In the genomic region with DNA sequence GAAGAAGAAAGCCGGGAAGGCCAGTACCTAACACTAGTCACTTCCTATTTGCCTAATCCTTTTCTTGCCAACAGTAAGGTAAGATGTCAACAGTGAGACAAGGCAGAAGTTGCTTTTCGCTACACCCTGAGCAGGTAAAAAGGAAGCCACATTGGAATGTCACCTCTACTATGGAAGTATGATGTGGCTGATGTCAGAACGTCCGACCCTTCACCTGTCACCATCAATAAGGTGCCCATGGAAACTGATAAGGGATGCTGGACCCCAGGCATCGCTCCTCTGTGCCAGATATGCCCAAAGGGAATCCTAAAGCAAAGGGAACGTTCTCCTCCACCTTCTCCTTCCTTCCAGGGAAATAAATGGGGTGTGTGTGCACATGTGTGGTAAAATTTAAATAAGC, we compare ENCODE assay signal across 21 cellular contexts. TPM values are rescaled to one million over a fixed set of nuclear protein-coding genes. Genes with fewer than 3 reads are reported as not detected.
DNase-seq lines count a peak whose midpoint lies in the region; ATAC-seq and TF ChIP-seq lines count a peak whose summit lies in the region.
"Had no signal": no experiment of that assay in that cellular context is flagged by ENCODE, and none has a peak within 500 bp of the region (broad histone marks: within the 10 kb centered on the region; RNA-seq: fewer than 3 reads in every experiment).

No MANE protein-coding gene starts in this region.

- no peak overlapping the region for H3K27ac Mint-ChIP-seq in activated CD8-positive, alpha-beta memory T cell treated with anti-CD3 and anti-CD28 coated beads, Interleukin-2, amount 10 ng/mL, durations not matched to agents 7 days and 5 days
- H3K27ac Mint-ChIP-seq in chondrocyte (ENCODE audit: unreplicated experiment) (peak overlapping the region; percentile 74), osteocyte (ENCODE audit: unreplicated experiment) (peak overlapping the region; percentile 74)
- H3K27ac Mint-ChIP-seq: B cell; CD14-positive monocyte; CD8-positive, alpha-beta memory T cell had no signal

- peak; percentile 15 for DNase-seq in activated CD8-positive, alpha-beta memory T cell treated with anti-CD3 and anti-CD28 coated beads, Interleukin-2, amount 10 ng/mL, durations not matched to agents 7 days and 5 days
- DNase-seq in activated CD8-positive, alpha-beta memory T cell treated with anti-CD3 and anti-CD28 coated beads for 24 hours, result no peak
- no peak for DNase-seq in chondrocyte (ENCODE audit: low spot score)
- DNase-seq in osteocyte (ENCODE audit: extremely low spot score, unreplicated experiment), result peak; percentile 25
- DNase-seq in ureter (ENCODE audit: low spot score), result peak; percentile 12
- no peak for DNase-seq in HEK293T (ENCODE audit: extremely low spot score)
- no peak for DNase-seq in GOT3 (lab: John Stamatoyannopoulos, UW)
- DNase-seq: CD8-positive, alpha-beta memory T cell; DND-41; H7; IMR-90; KG1; MG63; NCI-H1105 treated with DMSO at 0.1 percent for 48 hours; NCI-H146; NCI-H1930; NCI-H2107; NCI-H524; NCI-H774 had no signal

- H3K4me3 Mint-ChIP-seq in activated CD8-positive, alpha-beta memory T cell treated with anti-CD3 and anti-CD28 coated beads, Interleukin-2, amount 10 ng/mL, durations not matched to agents 7 days and 5 days, result no peak overlapping the region
- no peak overlapping the region for H3K4me3 Mint-ChIP-seq in chondrocyte (ENCODE audit: unreplicated experiment)
- no peak overlapping the region for H3K4me3 Mint-ChIP-seq in osteocyte (ENCODE audit: unreplicated experiment)
- H3K4me3 Mint-ChIP-seq: B cell; CD14-positive monocyte; CD8-positive, alpha-beta memory T cell had no signal

- CTCF ChIA-PET in activated CD8-positive, alpha-beta memory T cell treated with anti-CD3 and anti-CD28 coated beads, Interleukin-2, amount 10 ng/mL, durations not matched to agents 7 days and 5 days (lab: Charles Lee), result no interaction called here
- CTCF ChIA-PET in HEK293T (lab: Yijun Ruan, JAX), result no interaction called here

- H3K36me3 Mint-ChIP-seq in activated CD8-positive, alpha-beta memory T cell treated with anti-CD3 and anti-CD28 coated beads, Interleukin-2, amount 10 ng/mL, durations not matched to agents 7 days and 5 days, result no peaks in the 10 kb centered on the region
- H3K36me3 Mint-ChIP-seq in chondrocyte (ENCODE audit: low read depth), result peaks cover 24% of the 10 kb centered on the region
- H3K36me3 Mint-ChIP-seq in osteocyte (ENCODE audit: unreplicated experiment), result peaks cover 49% of the 10 kb centered on the region
- H3K36me3 Mint-ChIP-seq: CD14-positive monocyte; CD8-positive, alpha-beta memory T cell had no signal

- TF ChIP-seq CTCF in chondrocyte (IDR thresholded peaks at IDR 0.05), result no peak
- TF ChIP-seq CTCF in osteocyte (IDR thresholded peaks at IDR 0.05), result no peak

- no peaks in the 10 kb centered on the region for H3K9me3 Mint-ChIP-seq in activated CD8-positive, alpha-beta memory T cell treated with anti-CD3 and anti-CD28 coated beads, Interleukin-2, amount 10 ng/mL, durations not matched to agents 7 days and 5 days (ENCODE audit: low read depth)
- H3K9me3 Mint-ChIP-seq in chondrocyte (ENCODE audit: low read depth) (no peaks in the 10 kb centered on the region), osteocyte (ENCODE audit: unreplicated experiment) (no peaks in the 10 kb centered on the region)
- H3K9me3 Mint-ChIP-seq: CD14-positive monocyte; CD8-positive, alpha-beta memory T cell had no signal

- no peaks in the 10 kb centered on the region for H3K4me1 Mint-ChIP-seq in activated CD8-positive, alpha-beta memory T cell treated with anti-CD3 and anti-CD28 coated beads, Interleukin-2, amount 10 ng/mL, durations not matched to agents 7 days and 5 days
- H3K4me1 Mint-ChIP-seq in chondrocyte (ENCODE audit: low read depth) (peaks cover 88% of the 10 kb centered on the region), osteocyte (ENCODE audit: unreplicated experiment) (peaks cover 81% of the 10 kb centered on the region)
- H3K4me1 Mint-ChIP-seq: B cell; CD14-positive monocyte; CD8-positive, alpha-beta memory T cell had no signal

- H3K27me3 Mint-ChIP-seq in activated CD8-positive, alpha-beta memory T cell treated with anti-CD3 and anti-CD28 coated beads, Interleukin-2, amount 10 ng/mL, durations not matched to agents 7 days and 5 days, result peaks cover 2% of the 10 kb centered on the region
- H3K27me3 Mint-ChIP-seq in chondrocyte (ENCODE audit: low read depth) (no peaks in the 10 kb centered on the region), osteocyte (ENCODE audit: unreplicated experiment) (no peaks in the 10 kb centered on the region)

- no peak for ATAC-seq in activated CD8-positive, alpha-beta memory T cell treated with anti-CD3 and anti-CD28 coated beads, Interleukin-2, amount 10 ng/mL, durations not matched to agents 7 days and 5 days

- POLR2A ChIA-PET in HEK293T (lab: Yijun Ruan, JAX), result no interaction called here

TF ChIP-seq in HEK293T, 16 proteins besides CTCF, POLR2A, EP300 and RAD21:
- no peak for TF ChIP-seq HDGF (IDR thresholded peaks at IDR 0.05; ENCODE audit: borderline replicate concordance)
- TF ChIP-seq NFRKB (IDR thresholded peaks at IDR 0.05), result no peak
- no peak for TF ChIP-seq FOXM1 (IDR thresholded peaks at IDR 0.05; ENCODE audit: borderline replicate concordance)
- no peak for TF ChIP-seq FOXK2 (IDR thresholded peaks at IDR 0.05)
- no peak for TF ChIP-seq SUZ12 (IDR thresholded peaks at IDR 0.05)

RNA-seq across cellular contexts. Expression of a gene that starts 34.3 kb away (rescaled TPM):
- not detected for total RNA-seq in activated CD8-positive, alpha-beta memory T cell treated with anti-CD3 and anti-CD28 coated beads, Interleukin-2, amount 10 ng/mL, durations not matched to agents 7 days and 5 days
- total RNA-seq in chondrocyte (2,319 to 5,210 TPM (median 5,209 TPM) in 3 replicates), osteocyte (3,181 and 3,589 TPM in 2 replicates), ureter (144 TPM)
- total RNA-seq: B cell; CD8-positive, alpha-beta memory T cell had no signal

RNA-seq across cellular contexts. Expression of a gene that starts 34.4 kb away (rescaled TPM):
- total RNA-seq in activated CD8-positive, alpha-beta memory T cell treated with anti-CD3 and anti-CD28 coated beads, Interleukin-2, amount 10 ng/mL, durations not matched to agents 7 days and 5 days, result not detected
- total RNA-seq in chondrocyte, result 1,370 to 2,411 TPM (median 2,366 TPM) in 3 replicates
- 2,001 and 2,067 TPM in 2 replicates for total RNA-seq in osteocyte
- total RNA-seq in ureter, result 227 TPM
- total RNA-seq: CD8-positive, alpha-beta memory T cell had no signal

Comparison
In these comparisons a context has a peak if more than half of its experiments do, and no peak if none do; other contexts are left out.
1. DNase-seq: peak in activated CD8-positive, alpha-beta memory T cell treated with anti-CD3 and anti-CD28 coated beads, Interleukin-2, amount 10 ng/mL, durations not matched to agents 7 days and 5 days (single experiment), osteocyte (single experiment) and ureter (single experiment); none in activated CD8-positive, alpha-beta memory T cell treated with anti-CD3 and anti-CD28 coated beads for 24 hours (single experiment), chondrocyte (single experiment), HEK293T (single experiment) and GOT3 (single experiment).
2. RNA of a gene that starts 34.3 kb away (total RNA-seq): 2,319 to 5,210 TPM in chondrocyte, 3,181 to 3,589 TPM in osteocyte and 144 TPM in ureter (single experiment); not detected in activated CD8-positive, alpha-beta memory T cell treated with anti-CD3 and anti-CD28 coated beads, Interleukin-2, amount 10 ng/mL, durations not matched to agents 7 days and 5 days; every median in the first group is over 100 times any median in the second.
3. RNA of a gene that starts 34.4 kb away (total RNA-seq): 1,370 to 2,411 TPM in chondrocyte, 2,001 to 2,067 TPM in osteocyte and 227 TPM in ureter (single experiment); not detected in activated CD8-positive, alpha-beta memory T cell treated with anti-CD3 and anti-CD28 coated beads, Interleukin-2, amount 10 ng/mL, durations not matched to agents 7 days and 5 days; every median in the first group is over 100 times any median in the second.